In genomic region chr9:98083566-98084135, GRCh38 we compare ENCODE assay signal across 19 cellular contexts. TPM values are rescaled to one million over a fixed set of nuclear protein-coding genes. Genes with fewer than 3 reads are reported as not detected.
DNase-seq lines count a peak whose midpoint lies in the region; ATAC-seq, FAIRE-seq and TF ChIP-seq lines count a peak whose summit lies in the region.
"Had no signal": no experiment of that assay in that cellular context is flagged by ENCODE, and none has a peak within 500 bp of the region (broad histone marks: within the 10 kb centered on the region; RNA-seq: fewer than 3 reads in every experiment).

No MANE protein-coding gene starts in this region.

- H3K9ac ChIP-seq in K562 (ENCODE audit: insufficient read depth in 1 of 2, low read depth in 2 of 2, low read length in 2 of 2): no peak overlapping the region

- H3K4me1 ChIP-seq in K562 (replicated peaks in 1 of 2; ENCODE audit: control insufficient read depth in 2 of 2, insufficient read depth in 2 of 2, low read length in 2 of 2): peaks cover 7 to 9% of the 10 kb centered on the region in 2 experiments; a peak in 4 of 5 replicates
- H3K4me1 ChIP-seq: gastrocnemius medialis had no signal

- TF ChIP-seq CTCF in K562 (IDR thresholded peaks at IDR 0.05 in 2 of 3, conservative IDR thresholded peaks at IDR 0.05 in 1 of 3; ENCODE audit: insufficient read depth in 2 of 3, low read depth in 1 of 3, low read length in 3 of 3) (no peak), nephron progenitor cell (IDR thresholded peaks at IDR 0.05) (no peak), GM13977 (IDR thresholded peaks at IDR 0.05; ENCODE audit: extremely low read depth, insufficient read depth, missing control alignments) (no peak)

- no peak overlapping the region for H3K4me3 ChIP-seq in K562
- H3K4me3 ChIP-seq: ascending aorta, gastrocnemius medialis, thoracic aorta had no signal

- no peak for DNase-seq in activated CD4-positive, alpha-beta T cell treated with anti-CD3 and anti-CD28 coated beads for 36 hours
- no peak for DNase-seq in activated CD4-positive, alpha-beta T cell treated with anti-CD3 and anti-CD28 coated beads for 1 hour
- DNase-seq in NCI-H2171 treated with DMSO at 0.1 percent for 48 hours (lab: John Stamatoyannopoulos, UW) (peak; percentile 90), K562 (ENCODE audit: extremely low read depth in 1 of 4, low spot score in 3 of 4) (peak in 2 of 4 experiments; percentile 30 to 50), nephron progenitor cell (no peak), GM13977 (ENCODE audit: low spot score) (no peak), GM19239 (ENCODE audit: insufficient read length, low spot score) (no peak), Ammon's horn (ENCODE audit: low spot score) (no peak)
- DNase-seq: activated B cell treated with CpG ODN at 0.5 μM for 24 hours; activated T-cell treated with anti-CD3 and anti-CD28 coated beads, Interleukin-2, amount 50 U/mL, for 4 hours; NCI-H187 treated with DMSO at 0.1 percent for 48 hours; NCI-H526 had no signal

- CTCF ChIA-PET in activated CD4-positive, alpha-beta T cell treated with anti-CD3 and anti-CD28 coated beads for 36 hours (lab: Charles Lee): interaction anchor here (0.6 to 1.1 kb wide), 2 partner anchors 174 to 708 kb away, joined by 3 read pairs; no protein-coding TSS in a partner anchor
- CTCF ChIA-PET in K562 (lab: Yijun Ruan, JAX; ENCODE audit: low intra/inter-chr PET ratio): interaction anchor here (0.5 kb wide), 1 partner anchor 54 kb away, joined by 3 read pairs; no protein-coding TSS in a partner anchor

- H2AFZ ChIP-seq in K562 (ENCODE audit: low read depth, low read length): no peak overlapping the region

- TF ChIP-seq POLR2A in K562 (conservative IDR thresholded peaks at IDR 0.05): no peak; the same call in 1 of the 2 replicates

- peak overlapping the region; percentile 12; the same call in 1 of the 2 replicates for H3K4me2 ChIP-seq in K562 (ENCODE audit: insufficient read depth, low read length)

- peaks cover 88% of the 10 kb centered on the region for H3K36me3 ChIP-seq in K562 (ENCODE audit: control insufficient read depth, insufficient read depth, low read length)

- no peaks in the 10 kb centered on the region for H4K20me1 ChIP-seq in K562 (replicated peaks; ENCODE audit: control insufficient read depth, insufficient read depth, low read length)

- H3K27me3 ChIP-seq in K562 (ENCODE audit: control insufficient read depth in 2 of 2, insufficient read depth in 2 of 2, low read length in 2 of 2): no peaks in the 10 kb centered on the region
- H3K27me3 ChIP-seq: ascending aorta had no signal

- intact Hi-C loops in activated CD4-positive, alpha-beta T cell treated with anti-CD3 and anti-CD28 coated beads for 36 hours (cut with DNase I, micrococcal nuclease): loop anchor here in 1 of 2 experiments (5.0 kb wide), 1 partner anchor 109 kb away; the partner anchor contains the start of gene CORO2A
- intact Hi-C loops in K562 (cut with micrococcal nuclease): no loop called here

- ATAC-seq in activated CD4-positive, alpha-beta T cell treated with anti-CD3 and anti-CD28 coated beads for 36 hours: no peak
- ATAC-seq in K562: peak; percentile 66
- ATAC-seq: activated T-cell treated with anti-CD3 and anti-CD28 coated beads, Interleukin-2, amount 50 U/mL, for 4 hours; Panc1 had no signal

- peak; percentile 37 for FAIRE-seq in K562 (lab: Jason Lieb, UNC)
- FAIRE-seq in GM19239 (lab: Jason Lieb, UNC): no peak
- FAIRE-seq: A204.1, colon, HTR-8/SVneo had no signal

- TSS peak; percentile 15 for BruUV-seq in K562 (replicated peaks; lab: Mats Ljungman, UMichigan)

- 46% methylated on average over 7 of the region's 7 CpGs for WGBS in K562 (ENCODE audit: insufficient coverage, low coverage, missing lambda C conversion rate)

- peaks cover 33% of the 10 kb centered on the region for H3K4me1 Mint-ChIP-seq in activated CD4-positive, alpha-beta T cell treated with anti-CD3 and anti-CD28 coated beads for 36 hours
- H3K4me1 Mint-ChIP-seq in nephron progenitor cell: peaks cover 12% of the 10 kb centered on the region

- no peak overlapping the region for H3K27ac ChIP-seq in K562 (ENCODE audit: extremely low read depth, low read depth, low read length)
- H3K27ac ChIP-seq: ascending aorta, gastrocnemius medialis, thoracic aorta had no signal

- no peaks in the 10 kb centered on the region for H3K9me1 ChIP-seq in K562 (ENCODE audit: control insufficient read depth, insufficient read depth, low read length)

- TF ChIP-seq EP300 in K562 (IDR thresholded peaks at IDR 0.05; ENCODE audit: low read length): peak; percentile 37; the same call in 1 of the 2 replicates

- peaks cover 53% of the 10 kb centered on the region for H3K36me3 Mint-ChIP-seq in activated CD4-positive, alpha-beta T cell treated with anti-CD3 and anti-CD28 coated beads for 36 hours (ENCODE audit: low read depth)
- peaks cover 21% of the 10 kb centered on the region for H3K36me3 Mint-ChIP-seq in nephron progenitor cell (ENCODE audit: low read depth)

- H3K9me3 Mint-ChIP-seq in activated CD4-positive, alpha-beta T cell treated with anti-CD3 and anti-CD28 coated beads for 36 hours (ENCODE audit: low read depth): no peaks in the 10 kb centered on the region
- no peaks in the 10 kb centered on the region for H3K9me3 Mint-ChIP-seq in nephron progenitor cell
- H3K9me3 Mint-ChIP-seq: activated B cell treated with CpG ODN at 0.5 μM for 24 hours; activated T-cell treated with anti-CD3 and anti-CD28 coated beads, Interleukin-2, amount 50 U/mL, for 4 hours had no signal

- in situ Hi-C loops in K562 (cut with MboI): no loop called here
- in situ Hi-C loops in GM13977 (cut with MboI; ENCODE audit: low pct_unique_long_range_greater_than_20kb, low sequenced_read_pairs, unreplicated experiment): no loop called here

- no peak overlapping the region for H3K4me3 Mint-ChIP-seq in activated CD4-positive, alpha-beta T cell treated with anti-CD3 and anti-CD28 coated beads for 36 hours
- no peak overlapping the region for H3K4me3 Mint-ChIP-seq in nephron progenitor cell
- H3K4me3 Mint-ChIP-seq: activated B cell treated with CpG ODN at 0.5 μM for 24 hours; activated T-cell treated with anti-CD3 and anti-CD28 coated beads, Interleukin-2, amount 50 U/mL, for 4 hours had no signal

- POLR2A ChIA-PET in activated CD4-positive, alpha-beta T cell treated with anti-CD3 and anti-CD28 coated beads for 36 hours (lab: Charles Lee): no interaction called here
- POLR2A ChIA-PET in K562 (lab: Yijun Ruan, JAX): interaction anchor here (0.6 to 2.5 kb wide), 6 partner anchors 8 to 172 kb away, joined by 3 to 7 read pairs (median 4); partner anchors contain the start of gene TBC1D2

- no peak for TF ChIP-seq RAD21 in K562 (CRISPR knock-in tag; conservative IDR thresholded peaks at IDR 0.05 in 1 of 2, IDR thresholded peaks at IDR 0.05 in 1 of 2)

- no peaks in the 10 kb centered on the region for H3K79me2 ChIP-seq in K562 (ENCODE audit: control insufficient read depth, insufficient read depth, low read length)

- H3K9me3 ChIP-seq in K562 (replicated peaks; ENCODE audit: control insufficient read depth, insufficient read depth, low read depth, low read length): no peaks in the 10 kb centered on the region
- H3K9me3 ChIP-seq: ascending aorta, gastrocnemius medialis, thoracic aorta had no signal

- H3K27me3 Mint-ChIP-seq in activated CD4-positive, alpha-beta T cell treated with anti-CD3 and anti-CD28 coated beads for 36 hours: no peaks in the 10 kb centered on the region
- H3K27me3 Mint-ChIP-seq in nephron progenitor cell (ENCODE audit: low read depth, poor library complexity): peaks cover 10% of the 10 kb centered on the region
- H3K27me3 Mint-ChIP-seq: activated B cell treated with CpG ODN at 0.5 μM for 24 hours had no signal

- H3K27ac Mint-ChIP-seq in activated CD4-positive, alpha-beta T cell treated with anti-CD3 and anti-CD28 coated beads for 36 hours: peak overlapping the region; percentile 85
- H3K27ac Mint-ChIP-seq in nephron progenitor cell: peak overlapping the region; percentile 39
- H3K27ac Mint-ChIP-seq: activated B cell treated with CpG ODN at 0.5 μM for 24 hours had no signal

RNA-seq across cellular contexts. Expression of gene NANS, which starts 27.1 kb away (rescaled TPM):
- total RNA-seq in activated CD4-positive, alpha-beta T cell treated with anti-CD3 and anti-CD28 coated beads for 36 hours: 10 to 100 TPM; 45.9 to 47.7 TPM
- total RNA-seq in K562 (2011; cell fraction: chromatin; rRNA removed; ENCODE audit: low replicate concordance): 95.6 and 146 TPM in 2 replicates
- 97.0 and 106 TPM in 2 replicates for total RNA-seq in K562 (2011; cell fraction: nucleolus; rRNA removed)
- 94.6 and 118 TPM in 2 replicates for total RNA-seq in K562 (2011; cell fraction: nucleoplasm; rRNA removed)
- total RNA-seq in K562 (2014; rRNA removed) (181 and 197 TPM in 2 replicates), K562 (2014; rRNA removed; fragmentation: Illumina TruSeq; extraction: Trizol) (124 and 133 TPM in 2 replicates), K562 (2015; rRNA removed; fragmentation: Illumina TruSeq; extraction: Trizol) (151 and 156 TPM in 2 replicates), K562 (2021) (127 and 133 TPM in 2 replicates)
- polyA plus RNA-seq in K562 (2011; rRNA removed) (124 and 143 TPM in 2 replicates), K562 (2014; fragmentation: Illumina TruSeq; extraction: Trizol) (137 TPM in 2 replicates), K562 (2014; fragmentation: Nextera tagmentation; extraction: Ambion mirVana) (10 to 100 TPM; 37.1 to 64.3 TPM), K562 (2014; rRNA removed) (127 and 141 TPM in 2 replicates)
- polyA plus RNA-seq in K562 (2011; cell fraction: cytosol; rRNA removed): 138 and 150 TPM in 2 replicates
- 49.2 and 61.9 TPM in 2 replicates for polyA plus RNA-seq in K562 (2011; cell fraction: nucleus; rRNA removed)
- 189 and 211 TPM in 2 replicates for polyA plus RNA-seq in K562 (2012)
- 139 and 167 TPM in 2 replicates for polyA minus RNA-seq in K562 (2011; rRNA and poly(A)+ RNA removed)
- polyA minus RNA-seq in K562 (2011; cell fraction: cytosol; rRNA and poly(A)+ RNA removed): 63.5 and 72.7 TPM in 2 replicates
- 26.9 and 42.3 TPM in 2 replicates for polyA minus RNA-seq in K562 (2011; cell fraction: nucleus; rRNA and poly(A)+ RNA removed)

RNA-seq across cellular contexts. Expression of gene TRIM14, which starts 35.4 kb away (rescaled TPM):
- 10 to 100 TPM; 54.6 to 59.6 TPM for total RNA-seq in activated CD4-positive, alpha-beta T cell treated with anti-CD3 and anti-CD28 coated beads for 36 hours
- total RNA-seq in K562 (2011; cell fraction: chromatin; rRNA removed; ENCODE audit: low replicate concordance): 24.8 and 33.6 TPM in 2 replicates
- 15.1 and 15.7 TPM in 2 replicates for total RNA-seq in K562 (2011; cell fraction: nucleolus; rRNA removed)
- total RNA-seq in K562 (2011; cell fraction: nucleoplasm; rRNA removed): 20.1 and 31.3 TPM in 2 replicates
- total RNA-seq in K562 (2014; rRNA removed) (17.9 and 24.7 TPM in 2 replicates), K562 (2014; rRNA removed; fragmentation: Illumina TruSeq; extraction: Trizol) (17.0 and 17.5 TPM in 2 replicates), K562 (2015; rRNA removed; fragmentation: Illumina TruSeq; extraction: Trizol) (12.2 and 13.3 TPM in 2 replicates), K562 (2021) (41.0 and 48.5 TPM in 2 replicates)
- polyA plus RNA-seq in K562 (2011; rRNA removed) (19.1 and 24.8 TPM in 2 replicates), K562 (2014; fragmentation: Illumina TruSeq; extraction: Trizol) (34.1 and 40.0 TPM in 2 replicates), K562 (2014; fragmentation: Nextera tagmentation; extraction: Ambion mirVana) (1 to 10 TPM; 7.6 to 8.3 TPM), K562 (2014; rRNA removed) (30.1 and 32.7 TPM in 2 replicates)
- 17.9 and 36.4 TPM in 2 replicates for polyA plus RNA-seq in K562 (2011; cell fraction: cytosol; rRNA removed)
- polyA plus RNA-seq in K562 (2011; cell fraction: nucleus; rRNA removed): 22.9 and 38.7 TPM in 2 replicates
- 21.4 and 21.8 TPM in 2 replicates for polyA plus RNA-seq in K562 (2012)
- polyA minus RNA-seq in K562 (2011; rRNA and poly(A)+ RNA removed): 12.4 and 15.6 TPM in 2 replicates
- polyA minus RNA-seq in K562 (2011; cell fraction: cytosol; rRNA and poly(A)+ RNA removed): 13.0 and 14.8 TPM in 2 replicates
- 5.8 and 7.0 TPM in 2 replicates for polyA minus RNA-seq in K562 (2011; cell fraction: nucleus; rRNA and poly(A)+ RNA removed)
